Comparison of ENCODE assay signal across 18 cellular contexts in the genomic region with DNA sequence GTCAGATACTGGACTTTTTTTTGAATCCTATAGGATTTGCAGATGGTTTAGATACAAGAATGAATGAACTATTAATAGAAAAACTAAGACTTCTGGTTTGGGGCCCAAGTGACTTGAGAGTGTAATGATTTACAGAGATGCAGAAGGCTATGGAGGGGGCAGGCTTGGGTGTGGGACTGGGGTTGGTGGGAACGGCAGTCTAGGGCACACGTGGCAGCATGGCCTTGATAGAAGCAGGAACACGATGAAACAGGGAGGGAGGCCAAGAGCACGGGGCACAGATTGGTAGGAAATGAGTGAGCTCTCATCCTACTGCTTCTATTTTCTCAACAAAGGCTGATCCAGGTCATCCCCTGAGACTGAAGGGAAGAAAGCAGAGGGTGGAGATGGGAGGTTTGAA. TPM values are rescaled to one million over a fixed set of nuclear protein-coding genes. Genes with fewer than 3 reads are reported as not detected.
DNase-seq lines count a peak whose midpoint lies in the region; ATAC-seq and TF ChIP-seq lines count a peak whose summit lies in the region.
"Had no signal": no experiment of that assay in that cellular context is flagged by ENCODE, and none has a peak within 500 bp of the region (broad histone marks: within the 10 kb centered on the region; RNA-seq: fewer than 3 reads in every experiment).

No MANE protein-coding gene starts in this region.

- H3K4me3 Mint-ChIP-seq in effector memory CD8-positive, alpha-beta T cell = no peak overlapping the region

- WGBS in IMR-90 (ENCODE audit: extremely low coverage in 2 of 2, insufficient read length in 1 of 2), 2 experiments = no CpG with 5 or more reads among the region's 4 CpGs
- WGBS in trophoblast cell (ENCODE audit: extremely low coverage, insufficient coverage, insufficient read length) = no CpG with 5 or more reads among the region's 4 CpGs
- 64 to 75% methylated on average over 4 of the region's 4 CpGs for WGBS in heart right ventricle, 2 donors

- H3K4me1 Mint-ChIP-seq in effector memory CD8-positive, alpha-beta T cell (ENCODE audit: low read depth in 2 of 2) = peaks cover 10 to 13% of the 10 kb centered on the region in 2 donors

- H3K9me3 ChIP-seq in IMR-90 (ENCODE audit: control insufficient read depth, insufficient read depth, low read length) (no peaks in the 10 kb centered on the region), trophoblast cell (ENCODE audit: insufficient read depth, low read depth, low read length) (peaks cover 1% of the 10 kb centered on the region), heart right ventricle (no peaks in the 10 kb centered on the region), upper lobe of right lung (no peaks in the 10 kb centered on the region)

- no peak overlapping the region for H3K27ac ChIP-seq in IMR-90 (ENCODE audit: insufficient read depth, low read length)
- no peak overlapping the region for H3K27ac ChIP-seq in trophoblast cell (ENCODE audit: low read depth, low read length)
- no peak overlapping the region for H3K27ac ChIP-seq in heart right ventricle
- no peak overlapping the region for H3K27ac ChIP-seq in upper lobe of right lung

- H4K12ac ChIP-seq in trophoblast cell (ENCODE audit: low read depth, low read length) = no peak overlapping the region

- no peak for TF ChIP-seq RAD21 in IMR-90 (IDR thresholded peaks at IDR 0.05; ENCODE audit: low read length)

- no peaks in the 10 kb centered on the region for H3K9me3 Mint-ChIP-seq in effector memory CD8-positive, alpha-beta T cell

- H3K4me2 ChIP-seq in IMR-90 (ENCODE audit: low read depth, low read length) = no peak overlapping the region
- H3K4me2 ChIP-seq in trophoblast cell (ENCODE audit: low read length) = no peak overlapping the region

- no peak for TF ChIP-seq POLR2A in IMR-90 (IDR thresholded peaks at IDR 0.05; ENCODE audit: low read depth, low read length)

- no peak overlapping the region for H3K9ac ChIP-seq in IMR-90 (ENCODE audit: low read depth, low read length)
- no peak overlapping the region for H3K9ac ChIP-seq in trophoblast cell (ENCODE audit: low read length)

- POLR2A ChIA-PET in IMR-90 (lab: Charles Lee; ENCODE audit: unreplicated experiment) = no interaction called here

- intact Hi-C loops in IMR-90 (cut with micrococcal nuclease) (no loop called here), heart right ventricle (cut with DNase I) (loop anchor here in 1 of 10 donors (10.0 kb wide), 1 partner anchor 169 kb away; no protein-coding TSS in a partner anchor), upper lobe of right lung (cut with DNase I) (loop anchor here (10.0 kb wide), 1 partner anchor 201 kb away; no protein-coding TSS in a partner anchor)

- H3K14ac ChIP-seq in IMR-90 (replicated peaks; ENCODE audit: low read depth, low read length) (no peak overlapping the region), trophoblast cell (ENCODE audit: low read length) (no peak overlapping the region)

- H3K36me3 Mint-ChIP-seq in effector memory CD8-positive, alpha-beta T cell (ENCODE audit: insufficient read depth) = peaks cover 16% of the 10 kb centered on the region

- H3K56ac ChIP-seq in IMR-90 (ENCODE audit: extremely low read depth, insufficient read depth, low read length) = no peak overlapping the region

- no peak overlapping the region for H3K18ac ChIP-seq in IMR-90 (ENCODE audit: low read depth, low read length)
- H3K18ac ChIP-seq in trophoblast cell (ENCODE audit: low read length) = no peak overlapping the region

- peak overlapping the region; percentile 39 to 44 for H3K27ac Mint-ChIP-seq in effector memory CD8-positive, alpha-beta T cell
- H3K27ac Mint-ChIP-seq: CD14-positive monocyte had no signal

- in situ Hi-C loops in IMR-90 (cut with MboI; ENCODE audit: low sequenced_read_pairs) = no loop called here

- DNase-seq in IMR-90 (no peak), mucosa of gallbladder (ENCODE audit: low spot score) (peak; percentile 47), trophoblast cell (no peak), heart right ventricle (no peak), upper lobe of right lung (no peak)
- no peak for DNase-seq in effector memory CD8-positive, alpha-beta T cell
- no peak for DNase-seq in stimulated activated naive CD8-positive, alpha-beta T cell treated with anti-CD3 and anti-CD28 coated beads, Interleukin-15, Interleukin-2, amounts not matched to agents 100 U/mL and 50 U/mL, for 24 hours
- DNase-seq: EL, GF-D8, NCI-H1105 treated with DMSO at 0.1 percent for 48 hours, NCI-H1694, NCI-H2081, NCI-H2171, NCI-H345, NCI-H524, NCI-H82 had no signal

- H3K9me1 ChIP-seq in IMR-90 (ENCODE audit: insufficient read depth, low read length) = peaks cover 5% of the 10 kb centered on the region

- H2AFZ ChIP-seq in IMR-90 (replicated peaks; ENCODE audit: low read length, poor library complexity) (peak overlapping the region; percentile 58), trophoblast cell (ENCODE audit: insufficient read depth, low read length, poor library complexity) (peak overlapping the region; percentile 17)

- no peak overlapping the region for H2BK20ac ChIP-seq in IMR-90 (ENCODE audit: low read depth, low read length)

- H3K4me1 ChIP-seq in IMR-90 (ENCODE audit: control insufficient read depth, insufficient read depth, low read length) = peaks cover 4% of the 10 kb centered on the region
- H3K4me1 ChIP-seq in trophoblast cell (ENCODE audit: control insufficient read depth in 1 of 2, insufficient read depth in 2 of 2, low read length in 2 of 2) = peaks cover 4 to 11% of the 10 kb centered on the region in 2 experiments
- H3K4me1 ChIP-seq in heart right ventricle = peaks cover 0 to 24% (median 13%) of the 10 kb centered on the region in 9 donors
- H3K4me1 ChIP-seq in upper lobe of right lung = peaks cover 7% of the 10 kb centered on the region

- peak overlapping the region; percentile 60; the same call in 1 of the 2 replicates for H2AK5ac ChIP-seq in IMR-90 (ENCODE audit: low read depth, low read length)
- no peak overlapping the region for H2AK5ac ChIP-seq in trophoblast cell (ENCODE audit: low read length)

- dilution Hi-C loops in IMR-90 (cut with HindIII; ENCODE audit: low sequenced_read_pairs, unreplicated experiment) = no loop called here

- H4K5ac ChIP-seq in IMR-90 (ENCODE audit: low read depth, low read length) = no peak overlapping the region

- peaks cover 4% of the 10 kb centered on the region for H4K20me1 ChIP-seq in IMR-90 (ENCODE audit: insufficient read depth, low read length)

- CTCF ChIA-PET in IMR-90 (lab: Yijun Ruan, JAX) = interaction anchor here (1.5 kb wide), 1 partner anchor 165 kb away, joined by 5 read pairs; no protein-coding TSS in a partner anchor

- H3K4ac ChIP-seq in IMR-90 (ENCODE audit: low read depth, low read length) = no peak overlapping the region
- H3K4ac ChIP-seq in trophoblast cell (ENCODE audit: low read depth, low read length) = no peak overlapping the region

- no peaks in the 10 kb centered on the region for H3K27me3 Mint-ChIP-seq in effector memory CD8-positive, alpha-beta T cell

- no peak overlapping the region for H3K23ac ChIP-seq in IMR-90 (ENCODE audit: low read depth, low read length)
- no peak overlapping the region for H3K23ac ChIP-seq in trophoblast cell (ENCODE audit: low read length)

- ATAC-seq in IMR-90 (ENCODE audit: low read depth) = no peak
- ATAC-seq in effector memory CD8-positive, alpha-beta T cell (replicated peaks) = no peak
- no peak for ATAC-seq in heart right ventricle
- ATAC-seq in stimulated activated naive CD8-positive, alpha-beta T cell treated with anti-CD3 and anti-CD28 coated beads, Interleukin-15, Interleukin-2, amounts not matched to agents 100 U/mL and 50 U/mL, for 24 hours = no peak
- no peak for ATAC-seq in upper lobe of right lung
- ATAC-seq: Panc1 had no signal

- H3K79me1 ChIP-seq in IMR-90 (ENCODE audit: low read depth in 1 of 2, low read length in 2 of 2) = peaks cover 4 to 11% of the 10 kb centered on the region in 2 experiments; a peak in 2 of 4 replicates
- no peaks in the 10 kb centered on the region for H3K79me1 ChIP-seq in trophoblast cell (ENCODE audit: low read length)

- no peak overlapping the region for H2BK5ac ChIP-seq in IMR-90 (ENCODE audit: low read depth, low read length, poor library complexity, severe bottlenecking)
- no peak overlapping the region for H2BK5ac ChIP-seq in trophoblast cell (ENCODE audit: low read depth, low read length, poor library complexity)

- TF ChIP-seq CTCF in IMR-90 (conservative IDR thresholded peaks at IDR 0.05; ENCODE audit: low read depth, low read length) (no peak), heart right ventricle (IDR thresholded peaks at IDR 0.05) (no peak), upper lobe of right lung (IDR thresholded peaks at IDR 0.05) (no peak)

- H2BK120ac ChIP-seq in IMR-90 (ENCODE audit: low read depth, low read length) = no peak overlapping the region
- no peak overlapping the region for H2BK120ac ChIP-seq in trophoblast cell (ENCODE audit: insufficient read depth, low read length, poor library complexity)

- no peak overlapping the region for H2BK12ac ChIP-seq in trophoblast cell (ENCODE audit: low read length)

- H3K4me3 ChIP-seq in IMR-90 (ENCODE audit: insufficient read depth, low read depth, low read length) (no peak overlapping the region), trophoblast cell (ENCODE audit: low read depth, low read length) (no peak overlapping the region), heart right ventricle (no peak overlapping the region), upper lobe of right lung (no peak overlapping the region)

- H3K36me3 ChIP-seq in IMR-90 (ENCODE audit: control insufficient read depth, insufficient read depth, low read length) = no peaks in the 10 kb centered on the region
- H3K36me3 ChIP-seq in trophoblast cell (ENCODE audit: control insufficient read depth in 1 of 2, insufficient read depth in 2 of 2, low read length in 2 of 2) = no peaks in the 10 kb centered on the region
- no peaks in the 10 kb centered on the region for H3K36me3 ChIP-seq in heart right ventricle
- no peaks in the 10 kb centered on the region for H3K36me3 ChIP-seq in upper lobe of right lung

- no peak overlapping the region for H2BK15ac ChIP-seq in IMR-90 (ENCODE audit: low read depth, low read length)

- H4K8ac ChIP-seq in IMR-90 (ENCODE audit: low read depth in 2 of 2, low read length in 2 of 2) (no peak overlapping the region), trophoblast cell (ENCODE audit: low read depth, low read length) (no peak overlapping the region)

- peaks cover 2% of the 10 kb centered on the region; the same call in 1 of the 2 replicates for H3K27me3 ChIP-seq in IMR-90 (ENCODE audit: control insufficient read depth, insufficient read depth, low read length)
- no peaks in the 10 kb centered on the region for H3K27me3 ChIP-seq in trophoblast cell (ENCODE audit: insufficient read depth, low read length)
- H3K27me3 ChIP-seq in heart right ventricle = peaks cover 0 to 43% (median 9%) of the 10 kb centered on the region in 7 donors
- H3K27me3 ChIP-seq in upper lobe of right lung = no peaks in the 10 kb centered on the region

- H2AK9ac ChIP-seq in IMR-90 (replicated peaks; ENCODE audit: low read depth, low read length, poor library complexity) = peak overlapping the region; percentile 42

- H4K91ac ChIP-seq in IMR-90 (ENCODE audit: insufficient read depth, low read depth, low read length) (no peak overlapping the region), trophoblast cell (ENCODE audit: low read depth, low read length) (no peak overlapping the region)

- H3K79me2 ChIP-seq in trophoblast cell (ENCODE audit: control insufficient read depth, insufficient read depth, low read length, poor library complexity) = no peaks in the 10 kb centered on the region

- no TSS peak for BruUV-seq in IMR-90 (replicated peaks; lab: Mats Ljungman, UMichigan)

RNA-seq across cellular contexts. Expression of a gene that starts 3.4 kb away (rescaled TPM):
- total RNA-seq in IMR-90 (2012; rRNA removed) (13.8 and 14.4 TPM in 2 replicates), mucosa of gallbladder (24.0 TPM), heart right ventricle (1 to 10 TPM; 1.6 to 4.1 (median 2.2) TPM), upper lobe of right lung (11.8 TPM)
- polyA plus RNA-seq in IMR-90 (2012; rRNA removed) (6.6 and 7.7 TPM in 2 replicates), heart right ventricle (1 to 10 TPM; 2.6 to 3.3 TPM)
- 2.8 and 5.4 TPM in 2 replicates for polyA plus RNA-seq in IMR-90 (2012; cell fraction: cytosol; rRNA removed)
- polyA plus RNA-seq in IMR-90 (2012; cell fraction: nucleus; rRNA removed; ENCODE audit: low replicate concordance) = 1.2 and 5.5 TPM in 2 replicates
- 13.0 and 14.0 TPM in 2 replicates for polyA plus RNA-seq in trophoblast cell (2013)
